1 cellular context compared by ENCODE assay signal in genomic region chr6:111472933-111473435, GRCh38.
TF ChIP-seq lines count a peak whose summit lies in the region.

No MANE protein-coding gene starts in this region.

TF ChIP-seq in K562, 482 proteins besides CTCF, POLR2A, EP300 and RAD21 (continued from another document):
- TF ChIP-seq IRF2 (CRISPR knock-in tag; IDR thresholded peaks at IDR 0.05) = no peak
- no peak for TF ChIP-seq PYGO2 (tag; IDR thresholded peaks at IDR 0.05)
- TF ChIP-seq ZFP91 (CRISPR knock-in tag; IDR thresholded peaks at IDR 0.05) = peak; percentile 38; the same call in 1 of the 2 replicates
- no peak for TF ChIP-seq NFIX (CRISPR knock-in tag; IDR thresholded peaks at IDR 0.05; ENCODE audit: low read depth)
- TF ChIP-seq ZNF79 (CRISPR knock-in tag; IDR thresholded peaks at IDR 0.05; ENCODE audit: low read depth) = no peak
- TF ChIP-seq CHCHD3 (CRISPR knock-in tag; IDR thresholded peaks at IDR 0.05) = no peak
- no peak for TF ChIP-seq NCOR1 (IDR thresholded peaks at IDR 0.05)
